ENCODE assay signal across 12 cellular contexts in the genomic region with DNA sequence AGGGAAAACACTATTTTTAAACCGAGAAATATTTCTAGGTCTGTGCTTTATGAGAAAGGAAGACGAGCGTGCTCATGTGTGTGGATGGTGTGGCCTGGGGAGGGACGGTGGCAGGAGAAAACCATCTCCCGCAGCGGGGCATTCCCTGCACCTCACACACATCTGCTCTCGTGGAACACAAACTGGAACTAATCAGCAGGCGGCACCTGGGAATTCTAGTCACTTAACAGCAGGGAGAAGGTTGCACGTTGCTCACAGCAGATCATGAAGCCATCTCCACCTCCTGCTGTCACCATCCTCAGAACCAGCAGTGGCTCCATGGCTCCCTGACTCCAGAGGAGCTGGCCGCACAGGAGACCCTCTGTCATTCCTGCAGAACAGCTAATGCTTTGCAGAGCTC. TPM values are rescaled to one million over a fixed set of nuclear protein-coding genes. Genes with fewer than 3 reads are reported as not detected.
A peak's percentile ranks its signal among the peaks of the same experiment; 100 is the strongest.
DNase-seq lines count a peak whose midpoint lies in the region; ATAC-seq and TF ChIP-seq lines count a peak whose summit lies in the region.
"Had no signal": no experiment of that assay in that cellular context is flagged by ENCODE, and none has a peak within 500 bp of the region (broad histone marks: within the 10 kb centered on the region; RNA-seq: fewer than 3 reads in every experiment).

No MANE protein-coding gene starts in this region.

- H3K4me1 Mint-ChIP-seq in activated CD4-positive, alpha-beta T cell treated with anti-CD3 and anti-CD28 coated beads for 36 hours, result peaks cover 54% of the 10 kb centered on the region
- H3K4me1 Mint-ChIP-seq in activated CD8-positive, alpha-beta T cell treated with anti-CD3 and anti-CD28 coated beads for 36 hours (ENCODE audit: low read depth), result peaks cover 48% of the 10 kb centered on the region
- peaks cover 45% of the 10 kb centered on the region for H3K4me1 Mint-ChIP-seq in activated CD4-positive, alpha-beta memory T cell treated with anti-CD3 and anti-CD28 coated beads, Interleukin-2, amount 10 ng/mL, durations not matched to agents 7 days and 5 days

- H3K36me3 Mint-ChIP-seq in activated CD4-positive, alpha-beta T cell treated with anti-CD3 and anti-CD28 coated beads for 36 hours (ENCODE audit: low read depth), result peaks cover 5% of the 10 kb centered on the region
- peaks cover 9% of the 10 kb centered on the region for H3K36me3 Mint-ChIP-seq in activated CD8-positive, alpha-beta T cell treated with anti-CD3 and anti-CD28 coated beads for 36 hours (ENCODE audit: low read depth)
- H3K36me3 Mint-ChIP-seq in activated CD4-positive, alpha-beta memory T cell treated with anti-CD3 and anti-CD28 coated beads, Interleukin-2, amount 10 ng/mL, durations not matched to agents 7 days and 5 days (ENCODE audit: low read depth), result peaks cover 13% of the 10 kb centered on the region

- peaks cover 4% of the 10 kb centered on the region for H3K9me3 Mint-ChIP-seq in activated CD4-positive, alpha-beta T cell treated with anti-CD3 and anti-CD28 coated beads for 36 hours (ENCODE audit: low read depth)
- H3K9me3 Mint-ChIP-seq in activated CD8-positive, alpha-beta T cell treated with anti-CD3 and anti-CD28 coated beads for 36 hours, result no peaks in the 10 kb centered on the region
- peaks cover 2% of the 10 kb centered on the region for H3K9me3 Mint-ChIP-seq in activated CD4-positive, alpha-beta memory T cell treated with anti-CD3 and anti-CD28 coated beads, Interleukin-2, amount 10 ng/mL, durations not matched to agents 7 days and 5 days
- H3K9me3 Mint-ChIP-seq: activated T-cell treated with anti-CD3 and anti-CD28 coated beads, Interleukin-2, amount 50 U/mL, for 4 hours had no signal

- intact Hi-C loops in activated CD4-positive, alpha-beta T cell treated with anti-CD3 and anti-CD28 coated beads for 36 hours (cut with DNase I, micrococcal nuclease), result no loop called here
- intact Hi-C loops in activated CD8-positive, alpha-beta T cell treated with anti-CD3 and anti-CD28 coated beads for 36 hours (cut with micrococcal nuclease), result no loop called here
- intact Hi-C loops in left colon (cut with DNase I, micrococcal nuclease), result no loop called here

- H3K27me3 Mint-ChIP-seq in activated CD4-positive, alpha-beta T cell treated with anti-CD3 and anti-CD28 coated beads for 36 hours, result no peaks in the 10 kb centered on the region
- peaks cover 3% of the 10 kb centered on the region for H3K27me3 Mint-ChIP-seq in activated CD8-positive, alpha-beta T cell treated with anti-CD3 and anti-CD28 coated beads for 36 hours
- H3K27me3 Mint-ChIP-seq in activated CD4-positive, alpha-beta memory T cell treated with anti-CD3 and anti-CD28 coated beads, Interleukin-2, amount 10 ng/mL, durations not matched to agents 7 days and 5 days, result no peaks in the 10 kb centered on the region

- DNase-seq in activated CD4-positive, alpha-beta T cell treated with anti-CD3 and anti-CD28 coated beads for 36 hours, result no peak
- DNase-seq in activated CD4-positive, alpha-beta T cell treated with anti-CD3 and anti-CD28 coated beads for 4 hours, result no peak
- no peak for DNase-seq in activated CD8-positive, alpha-beta T cell treated with anti-CD3 and anti-CD28 coated beads for 36 hours
- DNase-seq in left colon (no peak), HT-29 (ENCODE audit: low spot score) (no peak), DMS53 (lab: John Stamatoyannopoulos, UW) (no peak)
- DNase-seq in activated CD4-positive, alpha-beta memory T cell treated with anti-CD3 and anti-CD28 coated beads, Interleukin-2, amount 10 ng/mL, durations not matched to agents 7 days and 5 days, result no peak
- DNase-seq: GOT3 had no signal

- H3K27me3 ChIP-seq in stomach smooth muscle (ENCODE audit: control insufficient read depth in 1 of 2, insufficient read depth in 2 of 2, low read length in 2 of 2), result no peaks in the 10 kb centered on the region
- H3K27me3 ChIP-seq: esophagus muscularis mucosa had no signal

- H3K9ac ChIP-seq in stomach smooth muscle (ENCODE audit: low read length in 2 of 2), result peak overlapping the region in 1 of 2 donors; percentile 13

- peak overlapping the region; percentile 14 for H3K4me3 Mint-ChIP-seq in activated CD4-positive, alpha-beta T cell treated with anti-CD3 and anti-CD28 coated beads for 36 hours
- peak overlapping the region; percentile 48 for H3K4me3 Mint-ChIP-seq in activated CD8-positive, alpha-beta T cell treated with anti-CD3 and anti-CD28 coated beads for 36 hours
- H3K4me3 Mint-ChIP-seq in activated CD4-positive, alpha-beta memory T cell treated with anti-CD3 and anti-CD28 coated beads, Interleukin-2, amount 10 ng/mL, durations not matched to agents 7 days and 5 days, result no peak overlapping the region

- H3K27ac Mint-ChIP-seq in activated CD4-positive, alpha-beta T cell treated with anti-CD3 and anti-CD28 coated beads for 36 hours, result peak overlapping the region; percentile 37
- H3K27ac Mint-ChIP-seq in activated CD8-positive, alpha-beta T cell treated with anti-CD3 and anti-CD28 coated beads for 36 hours, result no peak overlapping the region
- no peak overlapping the region for H3K27ac Mint-ChIP-seq in activated CD4-positive, alpha-beta memory T cell treated with anti-CD3 and anti-CD28 coated beads, Interleukin-2, amount 10 ng/mL, durations not matched to agents 7 days and 5 days

- POLR2A ChIA-PET in activated CD4-positive, alpha-beta T cell treated with anti-CD3 and anti-CD28 coated beads for 36 hours (lab: Charles Lee), result interaction anchor here (1.1 kb wide), 1 partner anchor 637 kb away, joined by 12 read pairs; a partner anchor contains a TSS
- POLR2A ChIA-PET in activated CD8-positive, alpha-beta T cell treated with anti-CD3 and anti-CD28 coated beads for 36 hours (lab: Charles Lee), result no interaction called here
- POLR2A ChIA-PET in activated CD4-positive, alpha-beta memory T cell treated with anti-CD3 and anti-CD28 coated beads, Interleukin-2, amount 10 ng/mL, durations not matched to agents 7 days and 5 days (lab: Charles Lee), result no interaction called here

- TF ChIP-seq CTCF in activated CD8-positive, alpha-beta T cell treated with anti-CD3 and anti-CD28 coated beads for 36 hours (IDR thresholded peaks at IDR 0.05), result no peak

- no peaks in the 10 kb centered on the region for H3K9me3 ChIP-seq in stomach smooth muscle (ENCODE audit: control insufficient read depth in 2 of 2, low read length in 2 of 2)
- H3K9me3 ChIP-seq: esophagus muscularis mucosa had no signal

- H3K4me3 ChIP-seq in stomach smooth muscle (ENCODE audit: low read length in 2 of 2), result peak overlapping the region; percentile 17 to 62
- H3K4me3 ChIP-seq: smooth muscle cell had no signal

- peaks cover 23% of the 10 kb centered on the region for H3K4me1 ChIP-seq in stomach smooth muscle (ENCODE audit: control insufficient read depth, insufficient read depth, low read length)

- no peak for ATAC-seq in activated CD4-positive, alpha-beta T cell treated with anti-CD3 and anti-CD28 coated beads for 36 hours
- peak; percentile 6 for ATAC-seq in activated CD8-positive, alpha-beta T cell treated with anti-CD3 and anti-CD28 coated beads for 36 hours
- peak; percentile 80 for ATAC-seq in left colon

- CTCF ChIA-PET in activated CD4-positive, alpha-beta T cell treated with anti-CD3 and anti-CD28 coated beads for 36 hours (lab: Charles Lee), result interaction anchor here (0.7 kb wide), 1 partner anchor 173 kb away, joined by 3 read pairs; no protein-coding TSS in a partner anchor
- CTCF ChIA-PET in activated CD8-positive, alpha-beta T cell treated with anti-CD3 and anti-CD28 coated beads for 36 hours (lab: Charles Lee), result interaction anchor here (1.2 kb wide), 1 partner anchor 17 kb away, joined by 4 read pairs; no protein-coding TSS in a partner anchor
- CTCF ChIA-PET in activated CD4-positive, alpha-beta memory T cell treated with anti-CD3 and anti-CD28 coated beads, Interleukin-2, amount 10 ng/mL, durations not matched to agents 7 days and 5 days (lab: Charles Lee), result no interaction called here

- H3K36me3 ChIP-seq in stomach smooth muscle (ENCODE audit: control insufficient read depth in 2 of 2, insufficient read depth in 2 of 2, low read length in 2 of 2), result no peaks in the 10 kb centered on the region
- H3K36me3 ChIP-seq: esophagus muscularis mucosa had no signal

- peak overlapping the region; percentile 46 for H3K27ac ChIP-seq in stomach smooth muscle (ENCODE audit: low read length)

RNA-seq across cellular contexts. Expression of a gene that starts 35.2 kb away (rescaled TPM):
- 1 to 10 TPM; 5.3 to 6.2 TPM for total RNA-seq in activated CD4-positive, alpha-beta T cell treated with anti-CD3 and anti-CD28 coated beads for 36 hours
- 1 to 10 TPM; 4.1 to 4.8 TPM for total RNA-seq in activated CD8-positive, alpha-beta T cell treated with anti-CD3 and anti-CD28 coated beads for 36 hours
- 10 to 100 TPM; 27.2 to 32.7 TPM for total RNA-seq in left colon
- total RNA-seq in HT-29 (2014; rRNA removed; shearing (Covaris generic)), result 0.42 and 1.8 TPM in 2 replicates
- total RNA-seq in activated CD4-positive, alpha-beta memory T cell treated with anti-CD3 and anti-CD28 coated beads, Interleukin-2, amount 10 ng/mL, durations not matched to agents 7 days and 5 days, result 1 to 10 TPM; 9.0 to 9.5 TPM
